18 cellular contexts compared by ENCODE assay signal in the genomic region with DNA sequence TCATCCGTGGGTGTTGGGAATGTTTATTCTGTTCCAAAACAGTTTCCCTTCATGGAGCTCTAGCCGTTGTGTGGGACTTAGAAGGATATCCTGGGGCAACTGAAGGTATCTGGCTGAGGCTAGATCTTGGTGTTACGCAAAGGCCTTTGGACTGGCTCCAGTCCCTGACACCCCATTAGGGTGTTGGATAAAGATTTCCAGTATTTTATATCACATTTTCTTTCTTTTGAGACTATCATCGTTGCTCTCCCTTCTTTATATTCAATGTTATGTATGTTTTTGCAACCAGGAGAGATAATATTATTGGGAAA.
DNase-seq lines count a peak whose midpoint lies in the region; ATAC-seq and TF ChIP-seq lines count a peak whose summit lies in the region.
"Had no signal": no experiment of that assay in that cellular context is flagged by ENCODE, and none has a peak within 500 bp of the region (broad histone marks: within the 10 kb centered on the region; RNA-seq: fewer than 3 reads in every experiment).

No MANE protein-coding gene starts in this region.

- no peak overlapping the region for H3K4me3 Mint-ChIP-seq in activated T-cell treated with anti-CD3 and anti-CD28 coated beads, Interleukin-2, amount 50 U/mL, for 24 hours
- H3K4me3 Mint-ChIP-seq: CD4-positive, CD25-positive, alpha-beta regulatory T cell; CD8-positive, alpha-beta memory T cell; HFFc6 had no signal

- H3K27me3 ChIP-seq in heart left ventricle (no peaks in the 10 kb centered on the region), right atrium auricular region (no peaks in the 10 kb centered on the region), mammary epithelial cell (ENCODE audit: insufficient read depth, low read length) (no peaks in the 10 kb centered on the region)
- H3K27me3 ChIP-seq: BE2C had no signal

- peaks cover 24% of the 10 kb centered on the region for H3K9me3 Mint-ChIP-seq in activated T-cell treated with anti-CD3 and anti-CD28 coated beads, Interleukin-2, amount 50 U/mL, for 24 hours

- no peak for DNase-seq in heart left ventricle
- DNase-seq in right atrium auricular region (ENCODE audit: low spot score): no peak
- peak; percentile 0 for DNase-seq in mammary epithelial cell
- DNase-seq in left ventricle myocardium superior: no peak
- DNase-seq in activated T-cell treated with anti-CD3 and anti-CD28 coated beads, Interleukin-2, amount 50 U/mL, for 24 hours: no peak
- DNase-seq: ACHN; BE2C; C1 segment of cervical spinal cord; CD4-positive, CD25-positive, alpha-beta regulatory T cell; CD8-positive, alpha-beta memory T cell; COR-L47; DMS 273 treated with DMSO at 0.1 percent for 48 hours; GOT3; H7; HFFc6; IMR-90 had no signal

- H3K4me3 ChIP-seq in heart left ventricle: no peak overlapping the region
- no peak overlapping the region for H3K4me3 ChIP-seq in right atrium auricular region
- H3K4me3 ChIP-seq in mammary epithelial cell (replicated peaks in 1 of 3; ENCODE audit: insufficient read depth in 1 of 3, low read depth in 2 of 3, low read length in 3 of 3): no peak overlapping the region

- H3K36me3 ChIP-seq in heart left ventricle: peaks cover 0 to 93% (median 9%) of the 10 kb centered on the region in 9 donors
- H3K36me3 ChIP-seq in right atrium auricular region: peaks cover 30% of the 10 kb centered on the region
- no peaks in the 10 kb centered on the region for H3K36me3 ChIP-seq in mammary epithelial cell (ENCODE audit: insufficient read depth, low read length)
- H3K36me3 ChIP-seq: BE2C had no signal

- no peaks in the 10 kb centered on the region for H3K4me1 Mint-ChIP-seq in activated T-cell treated with anti-CD3 and anti-CD28 coated beads, Interleukin-2, amount 50 U/mL, for 24 hours (ENCODE audit: low read depth)
- H3K4me1 Mint-ChIP-seq: CD4-positive, CD25-positive, alpha-beta regulatory T cell; CD8-positive, alpha-beta memory T cell had no signal

- intact Hi-C loops in heart left ventricle (cut with DNase I): no loop called here
- intact Hi-C loops in mammary epithelial cell (cut with micrococcal nuclease): no loop called here
- intact Hi-C loops in left ventricle myocardium superior (cut with micrococcal nuclease): no loop called here

- no peak overlapping the region for H3K4me2 ChIP-seq in mammary epithelial cell (ENCODE audit: insufficient read depth, low read depth, low read length)

- H3K36me3 Mint-ChIP-seq in activated T-cell treated with anti-CD3 and anti-CD28 coated beads, Interleukin-2, amount 50 U/mL, for 24 hours (ENCODE audit: low read depth): no peaks in the 10 kb centered on the region
- H3K36me3 Mint-ChIP-seq: CD4-positive, CD25-positive, alpha-beta regulatory T cell; CD8-positive, alpha-beta memory T cell had no signal

- ATAC-seq in heart left ventricle (peak; percentile 58 to 76 (median 71)), left ventricle myocardium superior (peak; percentile 61), GM19351 (IDR thresholded peaks at IDR 0.05; ENCODE audit: unreplicated experiment) (no peak)
- ATAC-seq: HCT116 had no signal

- TF ChIP-seq POLR2A in heart left ventricle (IDR thresholded peaks at IDR 0.05): no peak

- dilution Hi-C loops in mammary epithelial cell (cut with HindIII; ENCODE audit: low sequenced_read_pairs): no loop called here

- H3K4me1 ChIP-seq in heart left ventricle (no peaks in the 10 kb centered on the region), right atrium auricular region (no peaks in the 10 kb centered on the region), mammary epithelial cell (ENCODE audit: insufficient read depth, low read length) (no peaks in the 10 kb centered on the region)
- H3K4me1 ChIP-seq: BE2C had no signal

- no peak overlapping the region for H3K27ac Mint-ChIP-seq in activated T-cell treated with anti-CD3 and anti-CD28 coated beads, Interleukin-2, amount 50 U/mL, for 24 hours
- H3K27ac Mint-ChIP-seq: CD4-positive, CD25-positive, alpha-beta regulatory T cell; CD8-positive, alpha-beta memory T cell; HFFc6 had no signal

- no peaks in the 10 kb centered on the region for H3K27me3 Mint-ChIP-seq in activated T-cell treated with anti-CD3 and anti-CD28 coated beads, Interleukin-2, amount 50 U/mL, for 24 hours
- H3K27me3 Mint-ChIP-seq: CD4-positive, CD25-positive, alpha-beta regulatory T cell; CD8-positive, alpha-beta memory T cell had no signal

- CTCF ChIA-PET in mammary epithelial cell (lab: Charles Lee; ENCODE audit: low non-redundant PET): no interaction called here

- no peaks in the 10 kb centered on the region for H3K79me2 ChIP-seq in mammary epithelial cell (ENCODE audit: insufficient read depth, low read length)

- BruUV-seq in mammary epithelial cell (replicated peaks; lab: Mats Ljungman, UMichigan): no TSS peak

- no peak overlapping the region for H2AFZ ChIP-seq in mammary epithelial cell (ENCODE audit: low read depth, low read length)

- WGBS in heart left ventricle, 4 donors: 42 to 74% (median 55%) methylated on average over 4 of the region's 4 CpGs
- 13% methylated on average over 4 of the region's 4 CpGs for WGBS in mammary epithelial cell (ENCODE audit: low coverage, missing lambda C conversion rate)

- TF ChIP-seq CTCF in heart left ventricle (IDR thresholded peaks at IDR 0.05): no peak
- TF ChIP-seq CTCF in right atrium auricular region (IDR thresholded peaks at IDR 0.05): no peak
- TF ChIP-seq CTCF in mammary epithelial cell (conservative IDR thresholded peaks at IDR 0.05 in 1 of 2, IDR thresholded peaks at IDR 0.05 in 1 of 2; ENCODE audit: extremely low read depth in 1 of 2, insufficient read depth in 1 of 2, low read depth in 1 of 2, low read length in 2 of 2): no peak

- H4K20me1 ChIP-seq in mammary epithelial cell (ENCODE audit: insufficient read depth, low read length): no peaks in the 10 kb centered on the region

- H3K27ac ChIP-seq in heart left ventricle (peak overlapping the region in 1 of 12 donors; percentile 32), right atrium auricular region (peak overlapping the region in 1 of 2 donors; percentile 4), mammary epithelial cell (ENCODE audit: insufficient read depth, low read depth, low read length) (no peak overlapping the region)

- in situ Hi-C loops in mammary epithelial cell (cut with MboI; ENCODE audit: low sequenced_read_pairs in 2 of 2): no loop called here

- H3K9me3 ChIP-seq in heart left ventricle: peaks cover 0 to 20% (median 0%) of the 10 kb centered on the region in 12 donors
- H3K9me3 ChIP-seq in right atrium auricular region: peaks cover 0 to 17% of the 10 kb centered on the region in 2 donors
- H3K9me3 ChIP-seq in mammary epithelial cell (replicated peaks; ENCODE audit: insufficient read depth, low read length): peaks cover 3% of the 10 kb centered on the region
- H3K9me3 ChIP-seq: BE2C had no signal

- no peak overlapping the region for H3K9ac ChIP-seq in mammary epithelial cell (ENCODE audit: insufficient read depth, low read length)
